ENCODE assay signal across 12 cellular contexts in the genomic region with DNA sequence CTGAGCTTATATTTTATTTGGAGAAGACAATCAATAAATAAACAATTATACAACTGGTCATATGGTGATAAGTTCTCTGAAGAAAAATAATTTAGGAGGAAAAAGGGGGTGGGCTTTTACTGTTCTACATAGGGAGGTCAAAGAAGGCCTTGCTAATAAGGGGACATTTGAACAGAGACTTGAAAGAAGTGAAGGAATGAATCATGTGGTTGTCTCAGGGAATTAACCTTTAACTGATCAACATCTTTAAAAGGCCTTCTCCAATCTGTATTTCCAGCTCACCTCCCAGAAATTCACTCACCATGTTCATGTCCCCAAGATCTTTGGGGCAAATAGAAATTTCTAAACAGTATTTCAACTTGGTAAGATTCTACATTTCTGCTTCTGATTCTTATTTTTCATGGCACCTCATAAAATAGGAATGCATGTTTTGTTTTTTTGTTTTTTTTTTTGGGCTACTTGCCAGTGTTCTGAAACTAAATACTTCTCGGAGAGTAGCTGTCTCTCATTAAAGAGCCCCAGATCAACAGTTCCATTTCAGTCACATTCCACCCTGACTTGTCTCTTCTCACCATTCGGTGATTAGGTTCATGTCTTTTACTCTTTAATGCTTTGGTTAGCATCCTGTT. TPM values are rescaled to one million over a fixed set of nuclear protein-coding genes. Genes with fewer than 3 reads are reported as not detected.
DNase-seq lines count a peak whose midpoint lies in the region; ATAC-seq and TF ChIP-seq lines count a peak whose summit lies in the region.
"Had no signal": no experiment of that assay in that cellular context is flagged by ENCODE, and none has a peak within 500 bp of the region (broad histone marks: within the 10 kb centered on the region; RNA-seq: fewer than 3 reads in every experiment).

No MANE protein-coding gene starts in this region.

- H3K27me3 Mint-ChIP-seq in activated T-cell treated with anti-CD3 and anti-CD28 coated beads, Interleukin-2, amount 50 U/mL, for 72 hours (ENCODE audit: low read depth): no peaks in the 10 kb centered on the region
- H3K27me3 Mint-ChIP-seq in activated CD8-positive, alpha-beta memory T cell treated with anti-CD3 and anti-CD28 coated beads, Interleukin-2, amount 10 ng/mL, durations not matched to agents 7 days and 5 days: no peaks in the 10 kb centered on the region
- H3K27me3 Mint-ChIP-seq: activated CD4-positive, alpha-beta T cell treated with anti-CD3 and anti-CD28 coated beads for 36 hours; central memory CD8-positive, alpha-beta T cell had no signal

- TF ChIP-seq POLR2A in thyroid gland (IDR thresholded peaks at IDR 0.05): no peak

- peaks cover 34 to 38% of the 10 kb centered on the region in 2 donors for H3K4me1 ChIP-seq in thyroid gland

- DNase-seq in activated T-cell treated with anti-CD3 and anti-CD28 coated beads, Interleukin-2, amount 50 U/mL, for 72 hours: no peak
- no peak for DNase-seq in activated T-cell treated with anti-CD3 and anti-CD28 coated beads for 4 hours
- DNase-seq in astrocyte of the hippocampus (ENCODE audit: low read depth, low spot score): peak; percentile 53
- DNase-seq in left kidney (ENCODE audit: low read depth, low spot score): peak; percentile 55
- no peak for DNase-seq in thyroid gland
- no peak for DNase-seq in activated CD8-positive, alpha-beta memory T cell treated with anti-CD3 and anti-CD28 coated beads, Interleukin-2, amount 10 ng/mL, durations not matched to agents 7 days and 5 days
- no peak for DNase-seq in hepatic stellate cell (ENCODE audit: low spot score)
- DNase-seq in NCI-H187 treated with DMSO at 0.1 percent for 48 hours (lab: John Stamatoyannopoulos, UW): no peak
- DNase-seq: activated CD4-positive, alpha-beta T cell treated with anti-CD3 and anti-CD28 coated beads for 36 hours; NCI-H1092; pancreas had no signal

- peak overlapping the region; percentile 76 for H3K27ac Mint-ChIP-seq in activated T-cell treated with anti-CD3 and anti-CD28 coated beads, Interleukin-2, amount 50 U/mL, for 72 hours
- no peak overlapping the region for H3K27ac Mint-ChIP-seq in activated CD8-positive, alpha-beta memory T cell treated with anti-CD3 and anti-CD28 coated beads, Interleukin-2, amount 10 ng/mL, durations not matched to agents 7 days and 5 days
- H3K27ac Mint-ChIP-seq: activated CD4-positive, alpha-beta T cell treated with anti-CD3 and anti-CD28 coated beads for 36 hours had no signal

- no peaks in the 10 kb centered on the region for H3K27me3 ChIP-seq in thyroid gland
- H3K27me3 ChIP-seq: pancreas had no signal

- intact Hi-C loops in thyroid gland (cut with DNase I): no loop called here

- peaks cover 0 to 2% of the 10 kb centered on the region in 2 donors for H3K9me3 Mint-ChIP-seq in activated T-cell treated with anti-CD3 and anti-CD28 coated beads, Interleukin-2, amount 50 U/mL, for 72 hours
- H3K9me3 Mint-ChIP-seq in activated CD8-positive, alpha-beta memory T cell treated with anti-CD3 and anti-CD28 coated beads, Interleukin-2, amount 10 ng/mL, durations not matched to agents 7 days and 5 days (ENCODE audit: low read depth): peaks cover 1% of the 10 kb centered on the region
- H3K9me3 Mint-ChIP-seq: central memory CD8-positive, alpha-beta T cell had no signal

- H3K4me3 ChIP-seq in thyroid gland (replicated peaks in 1 of 3): no peak overlapping the region
- H3K4me3 ChIP-seq: pancreas had no signal

- CTCF ChIA-PET in activated CD8-positive, alpha-beta memory T cell treated with anti-CD3 and anti-CD28 coated beads, Interleukin-2, amount 10 ng/mL, durations not matched to agents 7 days and 5 days (lab: Charles Lee): no interaction called here

- H3K27ac ChIP-seq in thyroid gland: peak overlapping the region; percentile 77 to 92 (median 77)

- peak overlapping the region in 1 of 2 donors; percentile 73 for H3K4me3 Mint-ChIP-seq in activated T-cell treated with anti-CD3 and anti-CD28 coated beads, Interleukin-2, amount 50 U/mL, for 72 hours
- no peak overlapping the region for H3K4me3 Mint-ChIP-seq in activated CD8-positive, alpha-beta memory T cell treated with anti-CD3 and anti-CD28 coated beads, Interleukin-2, amount 10 ng/mL, durations not matched to agents 7 days and 5 days
- H3K4me3 Mint-ChIP-seq: activated CD4-positive, alpha-beta T cell treated with anti-CD3 and anti-CD28 coated beads for 36 hours; central memory CD8-positive, alpha-beta T cell had no signal

- WGBS in thyroid gland, 2 donors: 10 to 18% methylated on average over 2 of the region's 2 CpGs

- no peak for TF ChIP-seq CTCF in thyroid gland (IDR thresholded peaks at IDR 0.05)

- H3K36me3 ChIP-seq in thyroid gland: no peaks in the 10 kb centered on the region
- H3K36me3 ChIP-seq: pancreas had no signal

- peaks cover 58% of the 10 kb centered on the region for H3K4me1 Mint-ChIP-seq in activated T-cell treated with anti-CD3 and anti-CD28 coated beads, Interleukin-2, amount 50 U/mL, for 72 hours (ENCODE audit: low read depth)
- H3K4me1 Mint-ChIP-seq in activated CD8-positive, alpha-beta memory T cell treated with anti-CD3 and anti-CD28 coated beads, Interleukin-2, amount 10 ng/mL, durations not matched to agents 7 days and 5 days: peaks cover 28% of the 10 kb centered on the region

- H3K36me3 Mint-ChIP-seq in activated T-cell treated with anti-CD3 and anti-CD28 coated beads, Interleukin-2, amount 50 U/mL, for 72 hours (ENCODE audit: insufficient read depth in 2 of 2): peaks cover 2 to 3% of the 10 kb centered on the region in 2 donors
- H3K36me3 Mint-ChIP-seq in activated CD8-positive, alpha-beta memory T cell treated with anti-CD3 and anti-CD28 coated beads, Interleukin-2, amount 10 ng/mL, durations not matched to agents 7 days and 5 days: peaks cover 40% of the 10 kb centered on the region

- no peak for ATAC-seq in activated T-cell treated with anti-CD3 and anti-CD28 coated beads, Interleukin-2, amount 50 U/mL, for 72 hours (replicated peaks in 1 of 2)
- no peak for ATAC-seq in activated CD8-positive, alpha-beta memory T cell treated with anti-CD3 and anti-CD28 coated beads, Interleukin-2, amount 10 ng/mL, durations not matched to agents 7 days and 5 days
- ATAC-seq: pancreas had no signal

- H3K9me3 ChIP-seq in thyroid gland: no peaks in the 10 kb centered on the region
- H3K9me3 ChIP-seq: pancreas had no signal

RNA-seq across cellular contexts. Expression of a gene that starts 19.2 kb away (rescaled TPM):
- total RNA-seq in activated T-cell treated with anti-CD3 and anti-CD28 coated beads, Interleukin-2, amount 50 U/mL, for 72 hours: 10 to 100 TPM in 1 of 2 donors, 1 to 10 TPM in 1; 3.3 to 11.9 TPM
- 10 to 100 TPM; 16.8 to 42.5 (median 23.4) TPM for total RNA-seq in thyroid gland
- 10 to 100 TPM; 32.0 to 53.0 TPM for total RNA-seq in activated CD8-positive, alpha-beta memory T cell treated with anti-CD3 and anti-CD28 coated beads, Interleukin-2, amount 10 ng/mL, durations not matched to agents 7 days and 5 days

Comparison
In these comparisons a context has a peak if more than half of its experiments do, and no peak if none do; other contexts are left out.
1. DNase-seq: peak in astrocyte of the hippocampus (single experiment) and left kidney (single experiment); none in activated T-cell treated with anti-CD3 and anti-CD28 coated beads, Interleukin-2, amount 50 U/mL, for 72 hours (0 of 2), activated T-cell treated with anti-CD3 and anti-CD28 coated beads for 4 hours (single experiment), thyroid gland (0 of 2), activated CD8-positive, alpha-beta memory T cell treated with anti-CD3 and anti-CD28 coated beads, Interleukin-2, amount 10 ng/mL, durations not matched to agents 7 days and 5 days (single experiment), hepatic stellate cell (single experiment) and NCI-H187 treated with DMSO at 0.1 percent for 48 hours (single experiment).